Comparison of ENCODE assay signal across 9 cellular contexts in genomic region chr4:4677825-4678522, GRCh38.
DNase-seq lines count a peak whose midpoint lies in the region; ATAC-seq, FAIRE-seq and TF ChIP-seq lines count a peak whose summit lies in the region.
"Had no signal": no experiment of that assay in that cellular context is flagged by ENCODE, and none has a peak within 500 bp of the region (broad histone marks: within the 10 kb centered on the region; RNA-seq: fewer than 3 reads in every experiment).

No MANE protein-coding gene starts in this region.

- H3K36me3 ChIP-seq in iPS-20b (ENCODE audit: insufficient read depth, low read depth, low read length) (no peaks in the 10 kb centered on the region), upper lobe of right lung (no peaks in the 10 kb centered on the region), small intestine (ENCODE audit: control insufficient read depth in 2 of 2, insufficient read depth in 2 of 2, low read length in 2 of 2) (no peaks in the 10 kb centered on the region)

- POLR2A ChIA-PET in activated CD4-positive, alpha-beta T cell treated with anti-CD3 and anti-CD28 coated beads, Interleukin-2, amount 10 ng/mL, durations not matched to agents 7 days and 5 days (lab: Charles Lee), result no interaction called here

- H3K27me3 ChIP-seq in iPS-20b (ENCODE audit: insufficient read depth, low read length), result peaks cover 27% of the 10 kb centered on the region
- no peaks in the 10 kb centered on the region for H3K27me3 ChIP-seq in upper lobe of right lung
- H3K27me3 ChIP-seq in small intestine (ENCODE audit: control insufficient read depth in 2 of 2, insufficient read depth in 2 of 2, low read length in 2 of 2), result no peaks in the 10 kb centered on the region

- no peak for FAIRE-seq in small intestine (lab: Jason Lieb, UNC)

- ATAC-seq in upper lobe of right lung (peak; percentile 49), GM21390 (IDR thresholded peaks at IDR 0.05; ENCODE audit: unreplicated experiment) (no peak)

- no peaks in the 10 kb centered on the region for H3K36me3 Mint-ChIP-seq in activated CD4-positive, alpha-beta T cell treated with anti-CD3 and anti-CD28 coated beads, Interleukin-2, amount 10 ng/mL, durations not matched to agents 7 days and 5 days (ENCODE audit: low read depth)
- H3K36me3 Mint-ChIP-seq in Calu3 (ENCODE audit: insufficient read depth, unreplicated experiment), result no peaks in the 10 kb centered on the region

- CTCF ChIA-PET in activated CD4-positive, alpha-beta T cell treated with anti-CD3 and anti-CD28 coated beads, Interleukin-2, amount 10 ng/mL, durations not matched to agents 7 days and 5 days (lab: Charles Lee), result no interaction called here
- CTCF ChIA-PET in Calu3 (lab: Charles Lee), result no interaction called here

- H3K9me3 Mint-ChIP-seq in activated CD4-positive, alpha-beta T cell treated with anti-CD3 and anti-CD28 coated beads, Interleukin-2, amount 10 ng/mL, durations not matched to agents 7 days and 5 days, result no peaks in the 10 kb centered on the region
- no peaks in the 10 kb centered on the region for H3K9me3 Mint-ChIP-seq in Calu3 (ENCODE audit: low read depth, unreplicated experiment)

- H3K4me1 ChIP-seq in iPS-20b (ENCODE audit: insufficient read depth, low read length), result peaks cover 10% of the 10 kb centered on the region; the same call in 1 of the 2 replicates
- H3K4me1 ChIP-seq in upper lobe of right lung, result no peaks in the 10 kb centered on the region
- H3K4me1 ChIP-seq in small intestine (ENCODE audit: control insufficient read depth in 2 of 2, insufficient read depth in 1 of 2, low read depth in 1 of 2, low read length in 1 of 2), result no peaks in the 10 kb centered on the region

- no peak overlapping the region for H3K4me3 Mint-ChIP-seq in activated CD4-positive, alpha-beta T cell treated with anti-CD3 and anti-CD28 coated beads, Interleukin-2, amount 10 ng/mL, durations not matched to agents 7 days and 5 days
- no peak overlapping the region for H3K4me3 Mint-ChIP-seq in Calu3 (ENCODE audit: low read depth, unreplicated experiment)

- no peaks in the 10 kb centered on the region for H3K27me3 Mint-ChIP-seq in activated CD4-positive, alpha-beta T cell treated with anti-CD3 and anti-CD28 coated beads, Interleukin-2, amount 10 ng/mL, durations not matched to agents 7 days and 5 days
- no peaks in the 10 kb centered on the region for H3K27me3 Mint-ChIP-seq in Calu3 (ENCODE audit: unreplicated experiment)

- DNase-seq in activated CD4-positive, alpha-beta T cell treated with anti-CD3 and anti-CD28 coated beads for 48 hours, result peak; percentile 9
- DNase-seq in activated CD4-positive, alpha-beta T cell treated with anti-CD3 and anti-CD28 coated beads, Interleukin-2, amount 10 ng/mL, durations not matched to agents 7 days and 5 days, result no peak
- DNase-seq in SKM-1 (lab: John Stamatoyannopoulos, UW; ENCODE audit: unreplicated experiment) (peak; percentile 47), upper lobe of right lung (no peak), Calu3 (no peak), small intestine (no peak)
- DNase-seq: NCI-H2081 had no signal

- H3K9me3 ChIP-seq in iPS-20b (ENCODE audit: insufficient read depth, low read depth, low read length) (no peaks in the 10 kb centered on the region), upper lobe of right lung (no peaks in the 10 kb centered on the region), small intestine (ENCODE audit: control insufficient read depth, low read depth) (no peaks in the 10 kb centered on the region)

- WGBS in small intestine, 3 donors, result 59 to 91% (median 76%) methylated on average over 16 of the region's 16 CpGs

- BruUV-seq in Calu3 (replicated peaks; lab: Mats Ljungman, UMichigan), result no TSS peak

- no peak overlapping the region for H3K9ac ChIP-seq in iPS-20b (ENCODE audit: low read depth, low read length)

- peak overlapping the region; percentile 34 for H3K4me3 ChIP-seq in iPS-20b (ENCODE audit: low read length)
- peak overlapping the region; percentile 1 for H3K4me3 ChIP-seq in upper lobe of right lung
- H3K4me3 ChIP-seq in small intestine (ENCODE audit: low read depth in 1 of 2, low read length in 2 of 2), result no peak overlapping the region

- intact Hi-C loops in upper lobe of right lung (cut with DNase I), result no loop called here
- intact Hi-C loops in Calu3 (cut with micrococcal nuclease; ENCODE audit: unreplicated experiment), result no loop called here

- H3K27ac ChIP-seq in iPS-20b (ENCODE audit: low read length) (no peak overlapping the region), upper lobe of right lung (no peak overlapping the region), small intestine (ENCODE audit: low read depth in 1 of 2, low read length in 1 of 2) (no peak overlapping the region)

- TF ChIP-seq CTCF in upper lobe of right lung (IDR thresholded peaks at IDR 0.05) (peak; percentile 41), Calu3 (IDR thresholded peaks at IDR 0.05; ENCODE audit: unreplicated experiment) (no peak)

- H3K27ac Mint-ChIP-seq in activated CD4-positive, alpha-beta T cell treated with anti-CD3 and anti-CD28 coated beads, Interleukin-2, amount 10 ng/mL, durations not matched to agents 7 days and 5 days, result no peak overlapping the region
- no peak overlapping the region for H3K27ac Mint-ChIP-seq in Calu3 (ENCODE audit: unreplicated experiment)

- no peaks in the 10 kb centered on the region for H3K4me1 Mint-ChIP-seq in activated CD4-positive, alpha-beta T cell treated with anti-CD3 and anti-CD28 coated beads, Interleukin-2, amount 10 ng/mL, durations not matched to agents 7 days and 5 days
- H3K4me1 Mint-ChIP-seq in Calu3 (ENCODE audit: low read depth, unreplicated experiment), result no peaks in the 10 kb centered on the region

Comparison
In these comparisons a context has a peak if more than half of its experiments do, and no peak if none do; other contexts are left out.
1. DNase-seq: peak in activated CD4-positive, alpha-beta T cell treated with anti-CD3 and anti-CD28 coated beads for 48 hours (single experiment) and SKM-1 (single experiment); none in activated CD4-positive, alpha-beta T cell treated with anti-CD3 and anti-CD28 coated beads, Interleukin-2, amount 10 ng/mL, durations not matched to agents 7 days and 5 days (single experiment), upper lobe of right lung (single experiment), Calu3 (single experiment) and small intestine (single experiment).
2. H3K4me3 ChIP-seq: peak in iPS-20b (single experiment) and upper lobe of right lung (single experiment); none in small intestine (0 of 2).